Comparison of ENCODE assay signal across 19 cellular contexts in genomic region chr6:31687860-31688693, GRCh38. TPM values are rescaled to one million over a fixed set of nuclear protein-coding genes. Genes with fewer than 3 reads are reported as not detected.
DNase-seq lines count a peak whose midpoint lies in the region; ATAC-seq and TF ChIP-seq lines count a peak whose summit lies in the region.
"Had no signal": no experiment of that assay in that cellular context is flagged by ENCODE, and none has a peak within 500 bp of the region (broad histone marks: within the 10 kb centered on the region; RNA-seq: fewer than 3 reads in every experiment).

No MANE protein-coding gene starts in this region.

- peaks cover 22% of the 10 kb centered on the region for H3K4me1 Mint-ChIP-seq in nephron progenitor cell

- H3K4me3 ChIP-seq in SJCRH30 = no peak overlapping the region
- no peak overlapping the region for H3K4me3 ChIP-seq in gastrocnemius medialis

- peaks cover 59% of the 10 kb centered on the region for H3K36me3 Mint-ChIP-seq in nephron progenitor cell (ENCODE audit: low read depth)

- TF ChIP-seq POLR2A in gastrocnemius medialis (IDR thresholded peaks at IDR 0.05) = no peak

- ATAC-seq in left ventricle myocardium superior = no peak
- ATAC-seq in gastrocnemius medialis = no peak

- no peaks in the 10 kb centered on the region for H3K9me3 Mint-ChIP-seq in nephron progenitor cell

- H3K27me3 Mint-ChIP-seq in nephron progenitor cell (ENCODE audit: low read depth, poor library complexity) = peaks cover 3% of the 10 kb centered on the region

- no peak overlapping the region for H3K4me3 Mint-ChIP-seq in nephron progenitor cell

- H3K27ac Mint-ChIP-seq in nephron progenitor cell = peak overlapping the region; percentile 64

- peak overlapping the region; percentile 39 for H3K27ac ChIP-seq in SJCRH30
- no peak overlapping the region for H3K27ac ChIP-seq in gastrocnemius medialis
- H3K27ac ChIP-seq: C4-2B had no signal

- no peaks in the 10 kb centered on the region for H3K9me3 ChIP-seq in SJCRH30 (replicated peaks)
- H3K9me3 ChIP-seq in gastrocnemius medialis = no peaks in the 10 kb centered on the region

- TF ChIP-seq CTCF in nephron progenitor cell (IDR thresholded peaks at IDR 0.05) (no peak), gastrocnemius medialis (IDR thresholded peaks at IDR 0.05 in 4 of 5, conservative IDR thresholded peaks at IDR 0.05 in 1 of 5) (no peak)

- no peaks in the 10 kb centered on the region for H3K27me3 ChIP-seq in SJCRH30
- H3K27me3 ChIP-seq in gastrocnemius medialis = no peaks in the 10 kb centered on the region

- DNase-seq in left ventricle myocardium superior (peak; percentile 23), cardiac septum (ENCODE audit: low spot score) (no peak), SJCRH30 (no peak), nephron progenitor cell (no peak), gastrocnemius medialis (no peak), NCI-H446 treated with DMSO at 0.1 percent for 48 hours (lab: John Stamatoyannopoulos, UW) (no peak)
- DNase-seq in stimulated activated CD4-positive, alpha-beta T cell treated with anti-CD3 and anti-CD28 coated beads, Interleukin-4, amount 100 ng/mL, for 24 hours = no peak
- DNase-seq: EL, IMR-90, NCI-H1417, NCI-H1930, NCI-H446, NCI-H748 treated with DMSO at 0.1 percent for 48 hours, OCI-M1, RPMI8226 had no signal

- intact Hi-C loops in left ventricle myocardium superior (cut with micrococcal nuclease) = no loop called here
- intact Hi-C loops in cardiac septum (cut with DNase I) = loop anchor here (10.0 kb wide), 1 partner anchor 177 kb away; the partner anchor contains the start of gene NEU1
- intact Hi-C loops in gastrocnemius medialis (cut with DNase I; ENCODE audit: low total_unique reads) = no loop called here

- H3K36me3 ChIP-seq in SJCRH30 (peaks cover 7% of the 10 kb centered on the region), gastrocnemius medialis (peaks cover 0 to 83% of the 10 kb centered on the region in 2 donors)

- in situ Hi-C loops in gastrocnemius medialis (cut with MboI; ENCODE audit: low sequenced_read_pairs in 4 of 4) = loop anchor here in 2 of 4 donors (5.0 to 25.0 kb wide), 3 partner anchors 84 to 274 kb away; partner anchors contain the start of genes DXO (in 1 of the 2), NELFE (in 1 of the 2) and SKIC2 (in 1 of the 2)

- H3K4me1 ChIP-seq in SJCRH30 (peaks cover 17% of the 10 kb centered on the region), gastrocnemius medialis (no peaks in the 10 kb centered on the region)

RNA-seq across cellular contexts. Expression of gene LY6G5C, which starts 7.2 kb away (rescaled TPM):
- 1.8 TPM for total RNA-seq in left ventricle myocardium superior
- 2.9 TPM for total RNA-seq in cardiac septum
- total RNA-seq in SJCRH30 (2014; rRNA removed; shearing (Covaris generic)) = 0.25 and 1.6 TPM in 2 replicates
- 1 to 10 TPM in 2 of 4 donors, not detected in 2; 1.3 to 3.2 TPM for total RNA-seq in gastrocnemius medialis

RNA-seq across cellular contexts. Expression of gene ABHD16A, which starts 15.0 kb away (rescaled TPM):
- total RNA-seq in left ventricle myocardium superior (29.0 TPM), cardiac septum (26.9 TPM), gastrocnemius medialis (10 to 100 TPM; 39.2 to 82.9 (median 57.5) TPM)
- 18.8 and 22.4 TPM in 2 replicates for total RNA-seq in SJCRH30 (2014; rRNA removed; shearing (Covaris generic))

RNA-seq across cellular contexts. Expression of gene LY6G5B, which starts 18.3 kb away (rescaled TPM):
- total RNA-seq in left ventricle myocardium superior (3.9 TPM), cardiac septum (6.5 TPM), gastrocnemius medialis (1 to 10 TPM in 1 of 4 donors, under 1 TPM in 2, not detected in 1; 0.19 to 2.7 (median 0.60) TPM)
- total RNA-seq in SJCRH30 (2014; rRNA removed; shearing (Covaris generic)) = 3.2 and 7.0 TPM in 2 replicates

RNA-seq across cellular contexts. Expression of gene LY6G6F, which starts 18.6 kb away (rescaled TPM):
- total RNA-seq in left ventricle myocardium superior (not detected), cardiac septum (not detected), gastrocnemius medialis (not detected)
- total RNA-seq in SJCRH30 (2014; rRNA removed; shearing (Covaris generic)) = not detected in 2 replicates
- total RNA-seq: A673, HT-29, IMR-90, LHCN-M2 had no signal

RNA-seq across cellular contexts. Expression of gene CSNK2B, which starts 22.2 kb away (rescaled TPM):
- total RNA-seq in left ventricle myocardium superior (111 TPM), cardiac septum (96.3 TPM), gastrocnemius medialis (100 to 1,000 TPM; 185 to 251 (median 226) TPM)
- total RNA-seq in SJCRH30 (2014; rRNA removed; shearing (Covaris generic)) = 197 and 208 TPM in 2 replicates
